7 cellular contexts compared by ENCODE assay signal in the genomic region with DNA sequence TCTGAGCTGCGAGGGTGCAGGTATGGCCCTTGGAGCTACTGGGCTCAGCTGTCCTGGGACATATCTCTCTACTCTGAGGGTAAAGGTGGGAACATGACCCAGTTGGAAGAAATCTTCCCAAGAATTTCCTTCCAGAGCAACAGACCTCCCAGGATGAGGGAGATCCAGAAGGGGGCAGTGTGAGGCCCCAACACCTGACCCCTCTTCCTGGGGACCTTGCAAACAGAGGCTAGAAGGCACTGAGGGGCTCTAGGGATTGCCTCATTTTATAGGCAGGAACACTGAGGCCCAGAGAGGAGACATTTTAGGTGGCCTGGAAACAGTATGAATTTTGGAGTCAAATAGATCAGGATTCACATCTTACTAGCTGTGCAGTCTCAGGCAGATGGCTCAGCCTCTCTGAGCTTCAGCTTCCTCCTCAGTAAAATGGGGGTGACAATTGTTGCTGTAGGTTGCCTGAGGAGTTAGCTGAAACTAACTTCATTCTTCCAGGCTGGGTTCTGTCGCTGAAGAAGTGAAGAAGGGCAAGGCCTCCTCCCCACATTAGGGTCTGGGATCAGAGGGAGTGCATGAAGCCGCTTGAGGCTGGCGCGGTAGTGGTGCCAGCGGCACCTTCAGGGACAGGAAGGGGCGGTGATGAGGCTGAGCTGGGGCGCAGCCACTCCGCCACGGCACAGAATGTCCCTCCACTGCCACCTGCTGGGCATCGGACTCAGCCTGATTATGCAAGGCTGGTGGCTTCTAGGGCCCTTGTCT.
A peak's percentile ranks its signal among the peaks of the same experiment; 100 is the strongest.
DNase-seq lines count a peak whose midpoint lies in the region; ATAC-seq and TF ChIP-seq lines count a peak whose summit lies in the region.

No MANE protein-coding gene starts in this region.

- H3K27ac ChIP-seq in caudate nucleus (ENCODE audit: low read depth, low read length), result no peak overlapping the region

- ATAC-seq in HG02973 (IDR thresholded peaks at IDR 0.05; ENCODE audit: unreplicated experiment), result peak; percentile 72

- in situ Hi-C loops in GM13977 (cut with MboI; ENCODE audit: low pct_unique_long_range_greater_than_20kb, low sequenced_read_pairs, unreplicated experiment), result loop anchor here (5.0 to 25.0 kb wide), 3 partner anchors 136 to 441 kb away; no protein-coding TSS in a partner anchor

- peak; percentile 94 for TF ChIP-seq CTCF in GM13977 (IDR thresholded peaks at IDR 0.05; ENCODE audit: extremely low read depth, insufficient read depth, missing control alignments)

- peak; percentile 92 for DNase-seq in GM13977 (ENCODE audit: low spot score)
- DNase-seq in NCI-H2227 treated with DMSO at 0.1 percent for 48 hours (lab: John Stamatoyannopoulos, UW), result peak; percentile 32
- DNase-seq in activated CD4-positive, CD25-positive, alpha-beta regulatory T cell treated with anti-CD3 and anti-CD28 coated beads, Interleukin-2, amount 50 U/mL, for 72 hours, result peak; percentile 90
- DNase-seq in caudate nucleus (lab: John Stamatoyannopoulos, UW), result peak in 55 of 61 donors; percentile 5 to 73 (median 41)
- DNase-seq in kidney tubule cell (ENCODE audit: low spot score), result peak; percentile 78
- peak; percentile 80 to 86 (median 83) for DNase-seq in stimulated activated CD4-positive, alpha-beta T cell treated with anti-CD3 and anti-CD28 coated beads, Interleukin-1b, Interleukin-23, amount 100 ng/mL, for 24 hours (ENCODE audit: low read depth in 4 of 4, low spot score in 1 of 4)

Comparison
In these comparisons a context has a peak if more than half of its experiments do, and no peak if none do; other contexts are left out.
1. DNase-seq: peak in every context shown above with its lines; median percentile 92 in GM13977; 90 in activated CD4-positive, CD25-positive, alpha-beta regulatory T cell treated with anti-CD3 and anti-CD28 coated beads, Interleukin-2, amount 50 U/mL, for 72 hours; 83 in stimulated activated CD4-positive, alpha-beta T cell treated with anti-CD3 and anti-CD28 coated beads, Interleukin-1b, Interleukin-23, amount 100 ng/mL, for 24 hours; 78 in kidney tubule cell; 41 in caudate nucleus; 32 in NCI-H2227 treated with DMSO at 0.1 percent for 48 hours.